21 cellular contexts compared by ENCODE assay signal in the genomic region with DNA sequence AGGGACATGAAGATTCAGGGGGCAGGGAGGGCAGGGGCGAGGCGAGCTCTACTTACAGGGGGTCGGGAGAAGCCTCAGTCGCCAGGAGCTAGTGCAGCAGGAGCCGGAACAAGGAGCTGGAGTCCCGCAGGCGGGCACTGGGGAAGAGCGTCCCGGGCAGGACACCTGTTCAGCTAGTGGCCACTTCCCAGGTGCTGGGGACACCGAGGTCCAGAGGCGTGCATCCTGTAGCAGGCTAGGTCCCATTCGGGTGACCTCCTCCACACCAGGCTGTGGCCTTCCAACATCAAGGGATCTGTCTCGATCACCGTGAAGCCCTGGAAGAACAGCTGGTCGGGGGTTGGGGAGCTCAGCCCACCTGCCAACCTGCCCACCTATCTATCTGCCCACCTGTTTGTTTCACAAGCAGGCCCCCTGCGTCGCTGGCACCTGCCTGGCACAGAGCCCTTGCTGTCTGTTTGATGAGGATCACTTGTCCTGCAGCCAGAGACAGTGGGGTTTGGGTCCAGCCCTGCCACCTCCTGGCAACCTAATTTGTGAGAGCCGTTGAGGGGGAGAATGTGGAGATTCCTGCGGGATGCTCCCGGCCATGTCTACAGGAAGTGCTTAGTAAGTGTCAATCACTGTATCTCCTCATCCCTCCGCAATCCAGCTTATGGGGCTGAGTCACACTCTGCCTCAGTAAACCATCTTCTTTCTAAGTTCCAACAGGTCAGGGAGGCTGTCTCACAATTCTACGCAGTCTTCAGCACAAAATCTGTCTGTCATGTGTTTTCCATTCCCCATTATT.
DNase-seq lines count a peak whose midpoint lies in the region; ATAC-seq and TF ChIP-seq lines count a peak whose summit lies in the region.
"Had no signal": no experiment of that assay in that cellular context is flagged by ENCODE, and none has a peak within 500 bp of the region (broad histone marks: within the 10 kb centered on the region; RNA-seq: fewer than 3 reads in every experiment).

No MANE protein-coding gene starts in this region.

- no CpG with 5 or more reads among the region's 22 CpGs for WGBS in H9 (ENCODE audit: extremely low coverage, insufficient read length, low lambda C conversion rate)

- peaks cover 18% of the 10 kb centered on the region for H3K27me3 Mint-ChIP-seq in H9 (ENCODE audit: low read depth)
- peaks cover 11% of the 10 kb centered on the region for H3K27me3 Mint-ChIP-seq in endothelial cell (ENCODE audit: unreplicated experiment)
- H3K27me3 Mint-ChIP-seq: activated CD8-positive, alpha-beta memory T cell treated with anti-CD3 and anti-CD28 coated beads, Interleukin-2, amount 10 ng/mL, durations not matched to agents 7 days and 5 days had no signal

- H3K4me2 ChIP-seq in H9 (ENCODE audit: insufficient read depth, insufficient read length, low read length), result no peak overlapping the region
- H3K4me2 ChIP-seq: BLaER1 had no signal

- H3K9me3 ChIP-seq in H9 (ENCODE audit: control insufficient read depth, low read depth, low read length), result no peaks in the 10 kb centered on the region
- H3K9me3 ChIP-seq: HAP-1, ovary had no signal

- intact Hi-C loops in sciatic nerve (cut with DNase I), result no loop called here

- H3K4me3 Mint-ChIP-seq in H9 (no peak overlapping the region), endothelial cell (ENCODE audit: unreplicated experiment) (no peak overlapping the region)
- H3K4me3 Mint-ChIP-seq: activated CD8-positive, alpha-beta memory T cell treated with anti-CD3 and anti-CD28 coated beads, Interleukin-2, amount 10 ng/mL, durations not matched to agents 7 days and 5 days had no signal

- no peak overlapping the region for H4K8ac ChIP-seq in H9 (replicated peaks; ENCODE audit: insufficient read length, low read depth, low read length)

- H3K79me2 ChIP-seq in H9 (ENCODE audit: insufficient read depth, low read length), result no peaks in the 10 kb centered on the region

- no peak overlapping the region for H3K18ac ChIP-seq in H9 (ENCODE audit: insufficient read length, low read depth, low read length)

- no peak overlapping the region for H3K27ac ChIP-seq in H9 (ENCODE audit: insufficient read length, low read depth, low read length)
- H3K27ac ChIP-seq: ascending aorta, BLaER1, ovary, skin epidermis had no signal

- no peak overlapping the region for H2AK5ac ChIP-seq in H9 (ENCODE audit: insufficient read length, low read length)

- H3K14ac ChIP-seq in H9 (ENCODE audit: insufficient read depth, low read length), result no peak overlapping the region

- TF ChIP-seq CTCF in H9 (conservative IDR thresholded peaks at IDR 0.05) (no peak), endothelial cell (IDR thresholded peaks at IDR 0.05; ENCODE audit: unreplicated experiment) (no peak)

- H3K9me3 Mint-ChIP-seq in H9 (no peaks in the 10 kb centered on the region), endothelial cell (ENCODE audit: unreplicated experiment) (no peaks in the 10 kb centered on the region)

- DNase-seq in H9, result peak; percentile 15
- DNase-seq in NCI-H2029 (lab: John Stamatoyannopoulos, UW), result peak; percentile 46
- peak; percentile 29 for DNase-seq in SW480 (ENCODE audit: low spot score)
- DNase-seq in sciatic nerve (ENCODE audit: low spot score), result peak; percentile 47
- DNase-seq in T-helper 9 cell, result no peak
- DNase-seq in GM19238 (ENCODE audit: insufficient read length, low spot score), result no peak
- DNase-seq in endothelial cell (ENCODE audit: low spot score), result no peak
- DNase-seq: activated CD8-positive, alpha-beta memory T cell treated with anti-CD3 and anti-CD28 coated beads, Interleukin-2, amount 10 ng/mL, durations not matched to agents 7 days and 5 days; DMS 273 treated with DMSO at 0.1 percent for 48 hours; hypothalamus; KBM-7; kidney glomerular epithelial cell; NCI-H1048; NCI-H226; stimulated activated CD4-positive, alpha-beta T cell treated with anti-CD3 and anti-CD28 coated beads, Interleukin-4, amount 100 ng/mL, for 4 hours; stimulated activated CD8-positive, alpha-beta memory T cell treated with anti-CD3 and anti-CD28 coated beads, Interleukin-4, amount 100 ng/mL, for 48 hours had no signal

- no peaks in the 10 kb centered on the region for H3K79me1 ChIP-seq in H9 (ENCODE audit: insufficient read depth, low read depth, low read length, poor library complexity, severe bottlenecking)

- no peak overlapping the region for H3K27ac Mint-ChIP-seq in H9
- no peak overlapping the region for H3K27ac Mint-ChIP-seq in endothelial cell (ENCODE audit: unreplicated experiment)
- H3K27ac Mint-ChIP-seq: activated CD8-positive, alpha-beta memory T cell treated with anti-CD3 and anti-CD28 coated beads, Interleukin-2, amount 10 ng/mL, durations not matched to agents 7 days and 5 days had no signal

- peaks cover 0 to 5% of the 10 kb centered on the region in 2 experiments; a peak in 1 of 4 replicates for H3K4me1 Mint-ChIP-seq in H9
- no peaks in the 10 kb centered on the region for H3K4me1 Mint-ChIP-seq in endothelial cell (ENCODE audit: unreplicated experiment)
- H3K4me1 Mint-ChIP-seq: activated CD8-positive, alpha-beta memory T cell treated with anti-CD3 and anti-CD28 coated beads, Interleukin-2, amount 10 ng/mL, durations not matched to agents 7 days and 5 days had no signal

- H3K56ac ChIP-seq in H9 (ENCODE audit: insufficient read length, low read depth, low read length), result no peak overlapping the region

- H3K27me3 ChIP-seq in H9 (ENCODE audit: insufficient read depth, low read length), result no peaks in the 10 kb centered on the region
- H3K27me3 ChIP-seq: ascending aorta, ovary had no signal

- H3K4me1 ChIP-seq in H9 (ENCODE audit: insufficient read depth, low read length), result no peaks in the 10 kb centered on the region
- H3K4me1 ChIP-seq: ascending aorta, BLaER1, HAP-1 had no signal

- no peak overlapping the region for H3K9ac ChIP-seq in H9 (ENCODE audit: extremely low read depth, insufficient read length, low read length)
- H3K9ac ChIP-seq: BLaER1 had no signal

- no peak for ATAC-seq in sciatic nerve
- ATAC-seq: activated CD8-positive, alpha-beta memory T cell treated with anti-CD3 and anti-CD28 coated beads, Interleukin-2, amount 10 ng/mL, durations not matched to agents 7 days and 5 days had no signal

- no peak overlapping the region for H4K5ac ChIP-seq in H9 (ENCODE audit: insufficient read length, low read depth, low read length)

- no peak overlapping the region for H2BK15ac ChIP-seq in H9 (ENCODE audit: low read depth, low read length)

- no peak overlapping the region for H2BK12ac ChIP-seq in H9 (ENCODE audit: insufficient read length, low read depth, low read length)

- no peaks in the 10 kb centered on the region for H4K20me1 ChIP-seq in H9 (ENCODE audit: control insufficient read depth, insufficient read depth, insufficient read length)

- H2BK120ac ChIP-seq in H9 (ENCODE audit: low read depth, low read length, poor library complexity, severe bottlenecking), result no peak overlapping the region

- no peaks in the 10 kb centered on the region for H3K23me2 ChIP-seq in H9 (ENCODE audit: insufficient read length, low read depth, low read length, poor library complexity, severe bottlenecking)

- no peak overlapping the region for H2BK5ac ChIP-seq in H9 (ENCODE audit: insufficient read length, low read length)

- no peak overlapping the region for H3K23ac ChIP-seq in H9 (ENCODE audit: insufficient read length, low read depth, low read length)

- H2AFZ ChIP-seq in H9 (ENCODE audit: low read length), result no peak overlapping the region

- H2BK20ac ChIP-seq in H9 (ENCODE audit: low read depth, low read length, poor library complexity, severe bottlenecking), result no peak overlapping the region

- 0 out of 7 replicates have a peak, but pooled peaks cover 0 to 2% (median 0%) of the 10 kb centered on the region in 3 experiments for H3K36me3 Mint-ChIP-seq in H9 (ENCODE audit: insufficient read depth in 1 of 3, low read depth in 3 of 3)
- H3K36me3 Mint-ChIP-seq in endothelial cell (ENCODE audit: low read depth, unreplicated experiment), result no peaks in the 10 kb centered on the region
- H3K36me3 Mint-ChIP-seq: activated CD8-positive, alpha-beta memory T cell treated with anti-CD3 and anti-CD28 coated beads, Interleukin-2, amount 10 ng/mL, durations not matched to agents 7 days and 5 days had no signal

- no peak overlapping the region for H3T11ph ChIP-seq in H9 (ENCODE audit: low read length)

- no peak overlapping the region for H3K4ac ChIP-seq in H9 (ENCODE audit: low read depth, low read length)

- no peak overlapping the region for H4K91ac ChIP-seq in H9 (ENCODE audit: insufficient read length, low read depth, low read length)

Comparison
In these comparisons a context has a peak if more than half of its experiments do, and no peak if none do; other contexts are left out.
1. DNase-seq: peak in H9 (single experiment), NCI-H2029 (single experiment), SW480 (single experiment) and sciatic nerve (single experiment); none in T-helper 9 cell (single experiment), GM19238 (single experiment) and endothelial cell (single experiment).